ENCODE assay signal across 17 cellular contexts in genomic region chr15:57251941-57252340, GRCh38.
DNase-seq lines count a peak whose midpoint lies in the region; TF ChIP-seq lines count a peak whose summit lies in the region.
"Had no signal": no experiment of that assay in that cellular context is flagged by ENCODE, and none has a peak within 500 bp of the region (broad histone marks: within the 10 kb centered on the region; RNA-seq: fewer than 3 reads in every experiment).

No MANE protein-coding gene starts in this region.

- TF ChIP-seq CTCF in epithelial cell of esophagus (IDR thresholded peaks at IDR 0.05; ENCODE audit: insufficient read depth, low read depth, low read length, missing control alignments) (no peak), nephron progenitor cell (IDR thresholded peaks at IDR 0.05) (no peak), lower leg skin (IDR thresholded peaks at IDR 0.05) (no peak)

- H3K27me3 ChIP-seq in SJSA1 (replicated peaks) = no peaks in the 10 kb centered on the region

- no peak overlapping the region for H3K4me3 Mint-ChIP-seq in nephron progenitor cell
- H3K4me3 Mint-ChIP-seq: activated T-cell treated with anti-CD3 and anti-CD28 coated beads, Interleukin-2, amount 50 U/mL, for 4 hours; CD14-positive monocyte; dendritic cell treated with granulocyte-macrophage colony-stimulating factor and Interleukin-4, amounts not matched to agents 40 ng/mL and 50 ng/mL, for 4 days had no signal

- H3K27ac ChIP-seq in SJSA1 = peak overlapping the region; percentile 88

- peaks cover 32% of the 10 kb centered on the region for H3K4me1 Mint-ChIP-seq in nephron progenitor cell

- peaks cover 3% of the 10 kb centered on the region for H3K9me3 Mint-ChIP-seq in nephron progenitor cell
- H3K9me3 Mint-ChIP-seq: activated T-cell treated with anti-CD3 and anti-CD28 coated beads, Interleukin-2, amount 50 U/mL, for 4 hours; dendritic cell treated with granulocyte-macrophage colony-stimulating factor and Interleukin-4, amounts not matched to agents 40 ng/mL and 50 ng/mL, for 4 days had no signal

- intact Hi-C loops in head of caudate nucleus (cut with DNase I) = no loop called here
- intact Hi-C loops in lower leg skin (cut with DNase I; ENCODE audit: low total_unique reads) = no loop called here

- H3K9me3 ChIP-seq in SJSA1 (replicated peaks) = peaks cover 3% of the 10 kb centered on the region; the same call in 1 of the 2 replicates

- peaks cover 40% of the 10 kb centered on the region for H3K36me3 ChIP-seq in SJSA1

- 72 to 76% methylated on average over 6 of the region's 6 CpGs for WGBS in lower leg skin, 2 donors

- peak overlapping the region; percentile 66 for H3K27ac Mint-ChIP-seq in nephron progenitor cell
- H3K27ac Mint-ChIP-seq: dendritic cell treated with granulocyte-macrophage colony-stimulating factor and Interleukin-4, amounts not matched to agents 40 ng/mL and 50 ng/mL, for 4 days had no signal

- H3K4me3 ChIP-seq in SJSA1 = no peak overlapping the region
- no peak overlapping the region for H3K4me3 ChIP-seq in epithelial cell of esophagus (ENCODE audit: low read length)
- no peak overlapping the region for H3K4me3 ChIP-seq in lower leg skin (ENCODE audit: low read depth, poor library complexity, severe bottlenecking)

- H3K36me3 Mint-ChIP-seq in nephron progenitor cell (ENCODE audit: low read depth) = peaks cover 82% of the 10 kb centered on the region

- TF ChIP-seq POLR2A in lower leg skin (IDR thresholded peaks at IDR 0.05) = no peak

- peaks cover 16% of the 10 kb centered on the region for H3K4me1 ChIP-seq in SJSA1 (replicated peaks)

- H3K27me3 Mint-ChIP-seq in nephron progenitor cell (ENCODE audit: low read depth, poor library complexity) = no peaks in the 10 kb centered on the region
- H3K27me3 Mint-ChIP-seq: dendritic cell treated with granulocyte-macrophage colony-stimulating factor and Interleukin-4, amounts not matched to agents 40 ng/mL and 50 ng/mL, for 4 days had no signal

- peak; percentile 21 for DNase-seq in Caki2 (ENCODE audit: low read depth)
- DNase-seq in SJSA1 (ENCODE audit: low read depth in 1 of 2, low spot score in 2 of 2) = peak in 1 of 2 experiments; percentile 70
- DNase-seq in epithelial cell of esophagus (ENCODE audit: low read depth) = peak; percentile 4
- no peak for DNase-seq in nephron progenitor cell
- no peak for DNase-seq in KBM-7
- DNase-seq in head of caudate nucleus = no peak
- DNase-seq in lower leg skin (ENCODE audit: low spot score in 2 of 2) = no peak
- no peak for DNase-seq in dermis blood vessel endothelial cell
- DNase-seq: activated CD4-positive, alpha-beta T cell treated with anti-CD3 and anti-CD28 coated beads for 48 hours; activated T-cell treated with anti-CD3 and anti-CD28 coated beads, Interleukin-2, amount 50 U/mL, for 4 hours; NCI-H1048; posterior cingulate gyrus; RPMI8226; stimulated activated CD4-positive, alpha-beta T cell treated with anti-CD3 and anti-CD28 coated beads, Interleukin-15, amount 100 ng/mL, for 24 hours; substantia nigra had no signal

- in situ Hi-C loops in Caki2 (cut with HindIII; ENCODE audit: low pct_unique_long_range_greater_than_20kb, low sequenced_read_pairs) (no loop called here), KBM-7 (cut with MboI; ENCODE audit: low pct_unique_long_range_greater_than_20kb, low sequenced_read_pairs) (no loop called here)

Comparison
In these comparisons a context has a peak if more than half of its experiments do, and no peak if none do; other contexts are left out.
1. DNase-seq: peak in Caki2 (single experiment) and epithelial cell of esophagus (single experiment); none in nephron progenitor cell (single experiment), KBM-7 (single experiment), head of caudate nucleus (0 of 42), lower leg skin (0 of 2) and dermis blood vessel endothelial cell (single experiment).